Comparison of ENCODE assay signal across 8 cellular contexts in genomic region chr16:30395155-30395991, GRCh38. TPM values are rescaled to one million over a fixed set of nuclear protein-coding genes. Genes with fewer than 3 reads are reported as not detected.
DNase-seq lines count a peak whose midpoint lies in the region; ATAC-seq and TF ChIP-seq lines count a peak whose summit lies in the region.

ZNF48 (plus strand) TSS chr16:30395420; CDS start chr16:30395795, 375 bp downstream.

- H3K4me3 ChIP-seq in HAP-1 (peak within 1 kb of the TSS; percentile 88), NB4 (ENCODE audit: low read depth, low read length) (peak within 1 kb of the TSS; percentile 75)

- peak; percentile 57 for TF ChIP-seq POLR2A in NB4 (IDR thresholded peaks at IDR 0.05; ENCODE audit: extremely low read depth, insufficient read length)

- in situ Hi-C loops in HAP-1 (cut with MboI; ENCODE audit: low sequenced_read_pairs): loop anchor here (25.0 kb wide), 2 partner anchors 308 to 517 kb away; partner anchors contain the start of genes FBXL19, PPP4C, TBX6 and YPEL3

- peak; percentile 92 for ATAC-seq in SK-N-SH treated with all-trans-retinoic acid at 6 μM for 48 hours

- intact Hi-C loops in cardiac septum (cut with DNase I): loop anchor here (2.0 to 5.0 kb wide), 2 partner anchors 17 to 43 kb away; no protein-coding TSS in a partner anchor

- peaks cover 28% of the 10 kb centered on the region for H3K4me1 Mint-ChIP-seq in osteocyte (ENCODE audit: unreplicated experiment)

- peaks cover 16% of the 10 kb centered on the region for H3K4me1 ChIP-seq in HAP-1

- TF ChIP-seq CTCF in NB4 (IDR thresholded peaks at IDR 0.05; ENCODE audit: low read depth, low read length): peak; percentile 15
- TF ChIP-seq CTCF in osteocyte (IDR thresholded peaks at IDR 0.05): peak; percentile 31

- H3K4me3 Mint-ChIP-seq in osteocyte (ENCODE audit: unreplicated experiment): peak within 1 kb of the TSS; percentile 97

- H3K27me3 ChIP-seq in HAP-1 (ENCODE audit: low read depth): no peaks in the 10 kb centered on the region

- no peaks in the 10 kb centered on the region for H3K36me3 Mint-ChIP-seq in osteocyte (ENCODE audit: unreplicated experiment)

- no peaks in the 10 kb centered on the region for H3K9me3 ChIP-seq in HAP-1

- no peaks in the 10 kb centered on the region for H3K27me3 Mint-ChIP-seq in osteocyte (ENCODE audit: unreplicated experiment)

- H3K36me3 ChIP-seq in HAP-1 (replicated peaks): peaks cover 18% of the 10 kb centered on the region

- DNase-seq in GF-D8 (lab: John Stamatoyannopoulos, UW): peak; percentile 44
- DNase-seq in HAP-1 (ENCODE audit: low spot score in 2 of 2): peak; percentile 82 to 89
- DNase-seq in NB4 (ENCODE audit: low read depth): peak; percentile 92
- peak; percentile 92 for DNase-seq in amniotic epithelial cell (ENCODE audit: low read depth)
- DNase-seq in cardiac septum (ENCODE audit: low spot score): peak; percentile 91
- peak; percentile 94 for DNase-seq in osteocyte (ENCODE audit: extremely low spot score, unreplicated experiment)
- no peak for DNase-seq in effector CD8-positive, alpha-beta T cell (lab: John Stamatoyannopoulos, UW)

- H3K9me3 Mint-ChIP-seq in osteocyte (ENCODE audit: unreplicated experiment): no peaks in the 10 kb centered on the region

- peak within 1 kb of the TSS; percentile 98 for H3K27ac Mint-ChIP-seq in osteocyte (ENCODE audit: unreplicated experiment)

TF ChIP-seq in SK-N-SH treated with all-trans-retinoic acid at 6 μM for 48 hours, 23 proteins besides CTCF, POLR2A, EP300 and RAD21:
- TF ChIP-seq PPARA (CRISPR knock-in tag; IDR thresholded peaks at IDR 0.05; ENCODE audit: borderline replicate concordance): no peak
- no peak for TF ChIP-seq CSDC2 (CRISPR knock-in tag; IDR thresholded peaks at IDR 0.05)
- TF ChIP-seq, protein P1, sequence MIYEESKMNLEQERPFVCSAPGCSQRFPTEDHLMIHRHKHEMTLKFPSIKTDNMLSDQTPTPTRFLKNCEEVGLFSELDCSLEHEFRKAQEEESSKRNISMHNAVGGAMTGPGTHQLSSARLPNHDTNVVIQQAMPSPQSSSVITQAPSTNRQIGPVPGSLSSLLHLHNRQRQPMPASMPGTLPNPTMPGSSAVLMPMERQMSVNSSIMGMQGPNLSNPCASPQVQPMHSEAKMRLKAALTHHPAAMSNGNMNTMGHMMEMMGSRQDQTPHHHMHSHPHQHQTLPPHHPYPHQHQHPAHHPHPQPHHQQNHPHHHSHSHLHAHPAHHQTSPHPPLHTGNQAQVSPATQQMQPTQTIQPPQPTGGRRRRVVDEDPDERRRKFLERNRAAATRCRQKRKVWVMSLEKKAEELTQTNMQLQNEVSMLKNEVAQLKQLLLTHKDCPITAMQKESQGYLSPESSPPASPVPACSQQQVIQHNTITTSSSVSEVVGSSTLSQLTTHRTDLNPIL (CRISPR knock-in tag; IDR thresholded peaks at IDR 0.05; ENCODE audit: low read depth): no peak
- TF ChIP-seq, protein P2, sequence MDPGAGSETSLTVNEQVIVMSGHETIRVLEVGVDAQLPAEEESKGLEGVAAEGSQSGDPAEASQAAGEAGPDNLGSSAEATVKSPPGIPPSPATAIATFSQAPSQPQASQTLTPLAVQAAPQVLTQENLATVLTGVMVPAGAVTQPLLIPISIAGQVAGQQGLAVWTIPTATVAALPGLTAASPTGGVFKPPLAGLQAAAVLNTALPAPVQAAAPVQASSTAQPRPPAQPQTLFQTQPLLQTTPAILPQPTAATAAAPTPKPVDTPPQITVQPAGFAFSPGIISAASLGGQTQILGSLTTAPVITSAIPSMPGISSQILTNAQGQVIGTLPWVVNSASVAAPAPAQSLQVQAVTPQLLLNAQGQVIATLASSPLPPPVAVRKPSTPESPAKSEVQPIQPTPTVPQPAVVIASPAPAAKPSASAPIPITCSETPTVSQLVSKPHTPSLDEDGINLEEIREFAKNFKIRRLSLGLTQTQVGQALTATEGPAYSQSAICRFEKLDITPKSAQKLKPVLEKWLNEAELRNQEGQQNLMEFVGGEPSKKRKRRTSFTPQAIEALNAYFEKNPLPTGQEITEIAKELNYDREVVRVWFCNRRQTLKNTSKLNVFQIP (CRISPR knock-in tag; IDR thresholded peaks at IDR 0.05; ENCODE audit: borderline replicate concordance, low read depth): 0 out of 2 replicates have a peak, but pooled peaks have one; percentile 64
- TF ChIP-seq ZNF8 (CRISPR knock-in tag; IDR thresholded peaks at IDR 0.05): no peak
- TF ChIP-seq ZC3H10 (CRISPR knock-in tag; IDR thresholded peaks at IDR 0.05): no peak
- 0 out of 2 replicates have a peak, but pooled peaks have one; percentile 35 for TF ChIP-seq TSHZ2 (CRISPR knock-in tag; IDR thresholded peaks at IDR 0.05)
- no peak for TF ChIP-seq ISL1 (CRISPR knock-in tag; IDR thresholded peaks at IDR 0.05)
- TF ChIP-seq, protein P3, sequence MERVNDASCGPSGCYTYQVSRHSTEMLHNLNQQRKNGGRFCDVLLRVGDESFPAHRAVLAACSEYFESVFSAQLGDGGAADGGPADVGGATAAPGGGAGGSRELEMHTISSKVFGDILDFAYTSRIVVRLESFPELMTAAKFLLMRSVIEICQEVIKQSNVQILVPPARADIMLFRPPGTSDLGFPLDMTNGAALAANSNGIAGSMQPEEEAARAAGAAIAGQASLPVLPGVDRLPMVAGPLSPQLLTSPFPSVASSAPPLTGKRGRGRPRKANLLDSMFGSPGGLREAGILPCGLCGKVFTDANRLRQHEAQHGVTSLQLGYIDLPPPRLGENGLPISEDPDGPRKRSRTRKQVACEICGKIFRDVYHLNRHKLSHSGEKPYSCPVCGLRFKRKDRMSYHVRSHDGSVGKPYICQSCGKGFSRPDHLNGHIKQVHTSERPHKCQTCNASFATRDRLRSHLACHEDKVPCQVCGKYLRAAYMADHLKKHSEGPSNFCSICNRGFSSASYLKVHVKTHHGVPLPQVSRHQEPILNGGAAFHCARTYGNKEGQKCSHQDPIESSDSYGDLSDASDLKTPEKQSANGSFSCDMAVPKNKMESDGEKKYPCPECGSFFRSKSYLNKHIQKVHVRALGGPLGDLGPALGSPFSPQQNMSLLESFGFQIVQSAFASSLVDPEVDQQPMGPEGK (CRISPR knock-in tag; IDR thresholded peaks at IDR 0.05; ENCODE audit: borderline replicate concordance): no peak
- no peak for TF ChIP-seq ZNF565 (CRISPR knock-in tag; conservative IDR thresholded peaks at IDR 0.05; ENCODE audit: low read depth)
- 0 out of 2 replicates have a peak, but pooled peaks have one; percentile 57 for TF ChIP-seq GLIS3 (CRISPR knock-in tag; IDR thresholded peaks at IDR 0.05)
- no peak for TF ChIP-seq CSRNP3 (CRISPR knock-in tag; IDR thresholded peaks at IDR 0.05)
- 0 out of 2 replicates have a peak, but pooled peaks have one; percentile 57 for TF ChIP-seq SNAI2 (CRISPR knock-in tag; IDR thresholded peaks at IDR 0.05)
- peak; percentile 64; the same call in 1 of the 2 replicates for TF ChIP-seq ZFP3 (CRISPR knock-in tag; IDR thresholded peaks at IDR 0.05)

RNA-seq across cellular contexts. Expression of gene ZNF48, which starts in this region (rescaled TPM):
- total RNA-seq in cardiac septum (6.1 TPM), osteocyte (12.7 and 13.2 TPM in 2 replicates)
